ENCODE assay signal across 15 cellular contexts in the genomic region with DNA sequence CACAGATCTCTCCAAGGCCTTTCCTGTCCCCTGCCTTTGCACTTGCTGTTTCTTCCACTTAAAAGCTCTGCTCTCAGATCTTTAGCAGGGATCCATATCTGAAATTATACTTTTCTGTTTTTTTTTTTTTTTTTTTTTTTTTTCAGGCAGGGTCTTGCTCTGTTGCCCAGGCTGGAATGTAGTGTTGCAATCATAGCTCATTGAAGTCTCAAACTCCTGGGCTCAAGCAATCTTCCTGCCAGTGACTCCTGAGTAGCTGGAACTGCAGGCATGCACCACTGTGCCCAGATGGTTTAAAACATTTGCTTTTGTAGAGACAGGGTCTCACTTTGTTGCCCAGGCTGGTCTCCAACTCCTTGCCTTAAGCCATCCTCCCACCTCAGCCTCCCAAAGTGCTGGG. TPM values are rescaled to one million over a fixed set of nuclear protein-coding genes. Genes with fewer than 3 reads are reported as not detected.
DNase-seq lines count a peak whose midpoint lies in the region; ATAC-seq and TF ChIP-seq lines count a peak whose summit lies in the region.
"Had no signal": no experiment of that assay in that cellular context is flagged by ENCODE, and none has a peak within 500 bp of the region (broad histone marks: within the 10 kb centered on the region; RNA-seq: fewer than 3 reads in every experiment).

No MANE protein-coding gene starts in this region.

- POLR2A ChIA-PET in PC-9 (lab: Charles Lee; ENCODE audit: unreplicated experiment): interaction anchor here (0.6 to 1.0 kb wide), 5 partner anchors 9 to 894 kb away, joined by 3 to 17 read pairs (median 5); no protein-coding TSS in a partner anchor

- H3K4me1 ChIP-seq in BLaER1 treated with 17β-estradiol and CSF1 and Interleukin-3, amounts not matched to agents 10 nM and 100 nM: peaks cover 35 to 99% (median 90%) of the 10 kb centered on the region in 10 experiments
- H3K4me1 ChIP-seq in PC-9 (replicated peaks; ENCODE audit: insufficient read depth) (peaks cover 84% of the 10 kb centered on the region), prostate gland (replicated peaks) (no peaks in the 10 kb centered on the region)

- CTCF ChIA-PET in PC-9 (lab: Charles Lee): interaction anchor here (0.6 to 2.1 kb wide), 6 partner anchors 13 to 153 kb away, joined by 3 to 9 read pairs (median 4); no protein-coding TSS in a partner anchor

- H3K79me2 ChIP-seq in PC-9 (ENCODE audit: low read depth): no peaks in the 10 kb centered on the region

- ATAC-seq in GM18867 (IDR thresholded peaks at IDR 0.05; ENCODE audit: unreplicated experiment) (no peak), HG03342 (IDR thresholded peaks at IDR 0.05; ENCODE audit: unreplicated experiment) (no peak)
- ATAC-seq: stimulated activated naive B cell treated with anti-CD40 and anti-IgM and Interleukin-4, amounts not matched to agents 10 μg/mL and 1 μg/mL and 100 μg/mL, for 72 hours had no signal

- peaks cover 0 to 8% (median 4%) of the 10 kb centered on the region in 11 experiments; a peak in 7 of 22 replicates for H3K9me3 ChIP-seq in BLaER1 treated with 17β-estradiol and CSF1 and Interleukin-3, amounts not matched to agents 10 nM and 100 nM (replicated peaks in 1 of 11)
- no peaks in the 10 kb centered on the region for H3K9me3 ChIP-seq in PC-9 (ENCODE audit: insufficient read depth, low read depth)
- H3K9me3 ChIP-seq in prostate gland: no peaks in the 10 kb centered on the region
- H3K9me3 ChIP-seq: neutrophil had no signal

- no peaks in the 10 kb centered on the region for H3K9me2 ChIP-seq in PC-9 (ENCODE audit: insufficient read depth)

- H3K4me3 ChIP-seq in BLaER1 treated with 17β-estradiol and CSF1 and Interleukin-3, amounts not matched to agents 10 nM and 100 nM: no peak overlapping the region
- H3K4me3 ChIP-seq in PC-9 (no peak overlapping the region), epithelial cell of esophagus (ENCODE audit: low read length) (no peak overlapping the region), prostate gland (no peak overlapping the region)

- BruUV-seq in PC-9 (replicated peaks; lab: Mats Ljungman, UMichigan): no TSS peak

- H3F3A ChIP-seq in PC-9 (ENCODE audit: insufficient read depth, low read depth): peaks cover 70% of the 10 kb centered on the region

- peak overlapping the region in 1 of 11 experiments; percentile 18; a peak in 1 of 22 replicates for H3K9ac ChIP-seq in BLaER1 treated with 17β-estradiol and CSF1 and Interleukin-3, amounts not matched to agents 10 nM and 100 nM

- peak overlapping the region in 7 of 11 experiments; percentile 3 to 57 (median 42); a peak in 10 of 22 replicates for H3K27ac ChIP-seq in BLaER1 treated with 17β-estradiol and CSF1 and Interleukin-3, amounts not matched to agents 10 nM and 100 nM
- H3K27ac ChIP-seq in PC-9: peak overlapping the region; percentile 95
- peak overlapping the region; percentile 8 to 38 for H3K27ac ChIP-seq in prostate gland
- H3K27ac ChIP-seq: neutrophil had no signal

- H4K20me1 ChIP-seq in BLaER1 treated with 17β-estradiol and CSF1 and Interleukin-3, amounts not matched to agents 10 nM and 100 nM: no peaks in the 10 kb centered on the region
- H4K20me1 ChIP-seq in PC-9 (ENCODE audit: insufficient read depth): no peaks in the 10 kb centered on the region

- no peak overlapping the region for H2AFZ ChIP-seq in PC-9

- H3K27me3 ChIP-seq in BLaER1 treated with 17β-estradiol and CSF1 and Interleukin-3, amounts not matched to agents 10 nM and 100 nM: no peaks in the 10 kb centered on the region
- H3K27me3 ChIP-seq in PC-9 (ENCODE audit: insufficient read depth, low read depth) (no peaks in the 10 kb centered on the region), prostate gland (replicated peaks; ENCODE audit: insufficient read depth) (no peaks in the 10 kb centered on the region)

- no peak for TF ChIP-seq POLR2A in prostate gland (IDR thresholded peaks at IDR 0.05)

- H3K4me2 ChIP-seq in BLaER1 treated with 17β-estradiol and CSF1 and Interleukin-3, amounts not matched to agents 10 nM and 100 nM: peak overlapping the region in 8 of 11 experiments; percentile 38 to 96 (median 76); a peak in 14 of 22 replicates
- H3K4me2 ChIP-seq in PC-9: peak overlapping the region; percentile 96

- H3K36me3 ChIP-seq in BLaER1 treated with 17β-estradiol and CSF1 and Interleukin-3, amounts not matched to agents 10 nM and 100 nM: no peaks in the 10 kb centered on the region
- H3K36me3 ChIP-seq in PC-9 (ENCODE audit: low read depth) (no peaks in the 10 kb centered on the region), prostate gland (no peaks in the 10 kb centered on the region)
- H3K36me3 ChIP-seq: neutrophil had no signal

- intact Hi-C loops in PC-9 (cut with micrococcal nuclease; ENCODE audit: unreplicated experiment): no loop called here
- intact Hi-C loops in prostate gland (cut with DNase I): no loop called here

- TF ChIP-seq CTCF in PC-9 (conservative IDR thresholded peaks at IDR 0.05): no peak
- TF ChIP-seq CTCF in epithelial cell of esophagus (IDR thresholded peaks at IDR 0.05; ENCODE audit: insufficient read depth, low read depth, low read length, missing control alignments): no peak
- no peak for TF ChIP-seq CTCF in prostate gland (IDR thresholded peaks at IDR 0.05)

- DNase-seq in PC-9 (peak in 1 of 2 experiments; percentile 57), epithelial cell of esophagus (ENCODE audit: low read depth) (peak; percentile 36), prostate gland (ENCODE audit: low spot score) (no peak), cerebellar cortex (ENCODE audit: low spot score) (no peak), CD1c-positive myeloid dendritic cell (ENCODE audit: extremely low spot score) (no peak)
- DNase-seq: activated CD4-positive, alpha-beta T cell treated with anti-CD3 and anti-CD28 coated beads, Interleukin-2, amount 50 U/mL, for 1 hour; activated T-cell treated with anti-CD3 and anti-CD28 coated beads, Interleukin-2, amount 50 U/mL, for 24 hours; Right ventricle myocardium superior; stimulated activated naive B cell treated with anti-CD40 and anti-IgM and Interleukin-4, amounts not matched to agents 10 μg/mL and 1 μg/mL and 100 μg/mL, for 72 hours had no signal

RNA-seq across cellular contexts. Expression of a gene that starts 5.0 kb away (rescaled TPM):
- total RNA-seq in PC-9 (2021): 97.0 and 108 TPM in 2 replicates
- total RNA-seq in prostate gland: 10 to 100 TPM; 78.8 to 85.3 TPM

RNA-seq across cellular contexts. Expression of a gene that starts 29.5 kb away (rescaled TPM):
- total RNA-seq in PC-9 (2021) (0.23 TPM in 1 of 2 replicates, not detected in the other), prostate gland (1 to 10 TPM in 1 of 2 donors, under 1 TPM in 1; 0.77 to 2.4 TPM)
- total RNA-seq: chondrocyte, mesothelial cell of epicardium had no signal

Comparison
In these comparisons a context has a peak if more than half of its experiments do, and no peak if none do; other contexts are left out.
1. H3K27ac ChIP-seq: peak in every context shown above with its lines; median percentile 95 in PC-9; 42 in BLaER1 treated with 17β-estradiol and CSF1 and Interleukin-3, amounts not matched to agents 10 nM and 100 nM; 23 in prostate gland.